In genomic region chr7:107234436-107234835, GRCh38 we compare ENCODE assay signal across 1 cellular context.
TF ChIP-seq lines count a peak whose summit lies in the region.

No MANE protein-coding gene starts in this region.

TF ChIP-seq in WTC11, 78 proteins besides CTCF, POLR2A, EP300 and RAD21 (continued from another document):
- TF ChIP-seq, protein P1, sequence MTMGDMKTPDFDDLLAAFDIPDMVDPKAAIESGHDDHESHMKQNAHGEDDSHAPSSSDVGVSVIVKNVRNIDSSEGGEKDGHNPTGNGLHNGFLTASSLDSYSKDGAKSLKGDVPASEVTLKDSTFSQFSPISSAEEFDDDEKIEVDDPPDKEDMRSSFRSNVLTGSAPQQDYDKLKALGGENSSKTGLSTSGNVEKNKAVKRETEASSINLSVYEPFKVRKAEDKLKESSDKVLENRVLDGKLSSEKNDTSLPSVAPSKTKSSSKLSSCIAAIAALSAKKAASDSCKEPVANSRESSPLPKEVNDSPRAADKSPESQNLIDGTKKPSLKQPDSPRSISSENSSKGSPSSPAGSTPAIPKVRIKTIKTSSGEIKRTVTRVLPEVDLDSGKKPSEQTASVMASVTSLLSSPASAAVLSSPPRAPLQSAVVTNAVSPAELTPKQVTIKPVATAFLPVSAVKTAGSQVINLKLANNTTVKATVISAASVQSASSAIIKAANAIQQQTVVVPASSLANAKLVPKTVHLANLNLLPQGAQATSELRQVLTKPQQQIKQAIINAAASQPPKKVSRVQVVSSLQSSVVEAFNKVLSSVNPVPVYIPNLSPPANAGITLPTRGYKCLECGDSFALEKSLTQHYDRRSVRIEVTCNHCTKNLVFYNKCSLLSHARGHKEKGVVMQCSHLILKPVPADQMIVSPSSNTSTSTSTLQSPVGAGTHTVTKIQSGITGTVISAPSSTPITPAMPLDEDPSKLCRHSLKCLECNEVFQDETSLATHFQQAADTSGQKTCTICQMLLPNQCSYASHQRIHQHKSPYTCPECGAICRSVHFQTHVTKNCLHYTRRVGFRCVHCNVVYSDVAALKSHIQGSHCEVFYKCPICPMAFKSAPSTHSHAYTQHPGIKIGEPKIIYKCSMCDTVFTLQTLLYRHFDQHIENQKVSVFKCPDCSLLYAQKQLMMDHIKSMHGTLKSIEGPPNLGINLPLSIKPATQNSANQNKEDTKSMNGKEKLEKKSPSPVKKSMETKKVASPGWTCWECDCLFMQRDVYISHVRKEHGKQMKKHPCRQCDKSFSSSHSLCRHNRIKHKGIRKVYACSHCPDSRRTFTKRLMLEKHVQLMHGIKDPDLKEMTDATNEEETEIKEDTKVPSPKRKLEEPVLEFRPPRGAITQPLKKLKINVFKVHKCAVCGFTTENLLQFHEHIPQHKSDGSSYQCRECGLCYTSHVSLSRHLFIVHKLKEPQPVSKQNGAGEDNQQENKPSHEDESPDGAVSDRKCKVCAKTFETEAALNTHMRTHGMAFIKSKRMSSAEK (CRISPR knock-in tag; IDR thresholded peaks at IDR 0.05; ENCODE audit: borderline replicate concordance) = no peak
